In the genomic region with DNA sequence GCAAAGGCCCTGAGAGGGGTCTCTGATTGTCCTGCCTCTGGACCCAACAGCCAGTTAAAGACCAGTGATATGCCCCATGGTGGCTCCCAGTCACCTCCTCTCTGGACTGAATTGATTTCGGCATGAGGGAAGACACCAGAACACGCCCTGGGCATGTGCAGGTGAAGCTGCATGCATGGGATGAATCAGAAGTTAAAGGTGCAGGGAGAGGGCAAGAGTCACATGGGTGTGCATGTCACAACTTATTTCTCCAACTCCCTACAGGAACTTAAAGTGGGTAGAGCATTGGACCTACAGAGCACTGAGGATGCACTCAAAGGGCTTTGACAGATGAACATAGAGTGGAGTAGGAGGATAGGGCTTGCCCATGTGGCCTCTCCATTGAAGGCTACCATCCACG, we compare ENCODE assay signal across 24 cellular contexts. TPM values are rescaled to one million over a fixed set of nuclear protein-coding genes. Genes with fewer than 3 reads are reported as not detected.
DNase-seq lines count a peak whose midpoint lies in the region; ATAC-seq, FAIRE-seq and TF ChIP-seq lines count a peak whose summit lies in the region.
"Had no signal": no experiment of that assay in that cellular context is flagged by ENCODE, and none has a peak within 500 bp of the region (broad histone marks: within the 10 kb centered on the region; RNA-seq: fewer than 3 reads in every experiment).

No MANE protein-coding gene starts in this region.

- FAIRE-seq in keratinocyte (lab: Jason Lieb, UNC) = peak; percentile 95
- FAIRE-seq: A549, D721Med, G401.6, GM12892 had no signal

- peak overlapping the region; percentile 24 for H3K4me2 ChIP-seq in keratinocyte (ENCODE audit: control insufficient read depth, extremely low read depth, insufficient read depth, low read depth, low read length)
- H3K4me2 ChIP-seq: A549 had no signal

- no peaks in the 10 kb centered on the region for H3K36me3 Mint-ChIP-seq in activated T-helper 2 cell treated with anti-CD3 and anti-CD28 coated beads, Interferon-gamma antibody, Interleukin-2, Interleukin-4, amounts not matched to agents 10 μg/mL and 5 μg/mL and 100 μg/mL, durations not matched to agents 14 hours and 24 hours and 36 hours (ENCODE audit: low read depth)
- H3K36me3 Mint-ChIP-seq in CD4-positive, alpha-beta memory T cell = no peaks in the 10 kb centered on the region
- H3K36me3 Mint-ChIP-seq: CD8-positive, alpha-beta T cell had no signal

- TF ChIP-seq CTCF in RWPE1 (conservative IDR thresholded peaks at IDR 0.05; ENCODE audit: low read depth) (no peak), keratinocyte (optimal IDR thresholded peaks at IDR 0.05 in 1 of 3, IDR thresholded peaks at IDR 0.05 in 1 of 3, conservative IDR thresholded peaks at IDR 0.05 in 1 of 3; ENCODE audit: extremely low read depth in 1 of 3, insufficient read depth in 2 of 3, low read length in 3 of 3) (no peak), gastroesophageal sphincter (IDR thresholded peaks at IDR 0.05) (no peak), right atrium auricular region (IDR thresholded peaks at IDR 0.05) (no peak)

- no peak for TF ChIP-seq EP300 in gastroesophageal sphincter (IDR thresholded peaks at IDR 0.05)

- H3K27ac ChIP-seq in RWPE1 (peak overlapping the region; percentile 84), esophagus (ENCODE audit: low read depth in 2 of 2, low read length in 1 of 2) (peak overlapping the region; percentile 91 to 92), keratinocyte (ENCODE audit: control insufficient read depth, insufficient read depth, low read length) (peak overlapping the region; percentile 27), gastroesophageal sphincter (no peak overlapping the region), right atrium auricular region (no peak overlapping the region)
- H3K27ac ChIP-seq in CD4-positive, alpha-beta memory T cell (ENCODE audit: low read depth, low read length) = no peak overlapping the region
- H3K27ac ChIP-seq: C4-2B, HL-60 had no signal

- TF ChIP-seq POLR2A in gastroesophageal sphincter (IDR thresholded peaks at IDR 0.05) = no peak

- CTCF ChIA-PET in RWPE1 (lab: Yijun Ruan, JAX) = interaction anchor here (0.8 to 1.0 kb wide), 2 partner anchors 10 to 22 kb away, joined by 3 to 4 read pairs; no protein-coding TSS in a partner anchor
- CTCF ChIA-PET in CD4-positive, alpha-beta memory T cell (lab: Charles Lee; ENCODE audit: partially characterized antibody) = no interaction called here

- peaks cover 0 to 9% of the 10 kb centered on the region in 2 donors for H3K4me1 ChIP-seq in esophagus (ENCODE audit: control insufficient read depth in 2 of 2, insufficient read depth in 2 of 2, low read length in 1 of 2)
- H3K4me1 ChIP-seq in keratinocyte (ENCODE audit: control insufficient read depth, extremely low read depth, insufficient read depth, low read length) = peaks cover 25% of the 10 kb centered on the region
- no peaks in the 10 kb centered on the region for H3K4me1 ChIP-seq in gastroesophageal sphincter
- H3K4me1 ChIP-seq in CD4-positive, alpha-beta memory T cell (ENCODE audit: insufficient read depth, low read length) = no peaks in the 10 kb centered on the region
- no peaks in the 10 kb centered on the region for H3K4me1 ChIP-seq in right atrium auricular region
- H3K4me1 ChIP-seq: BE2C had no signal

- POLR2A ChIA-PET in RWPE1 (lab: Yijun Ruan, JAX; ENCODE audit: low non-redundant PET) = no interaction called here
- POLR2A ChIA-PET in CD4-positive, alpha-beta memory T cell (lab: Charles Lee; ENCODE audit: partially characterized antibody) = no interaction called here

- H3K79me2 ChIP-seq in keratinocyte (ENCODE audit: control insufficient read depth, insufficient read depth, low read length) = no peaks in the 10 kb centered on the region

- no peak for ATAC-seq in gastroesophageal sphincter
- ATAC-seq: CD8-positive, alpha-beta T cell had no signal

- intact Hi-C loops in activated T-helper 2 cell treated with anti-CD3 and anti-CD28 coated beads, Interferon-gamma antibody, Interleukin-2, Interleukin-4, amounts not matched to agents 10 μg/mL and 5 μg/mL and 100 μg/mL, durations not matched to agents 14 hours and 24 hours and 36 hours (cut with micrococcal nuclease) = no loop called here
- intact Hi-C loops in CD4-positive, alpha-beta memory T cell (cut with micrococcal nuclease) = no loop called here

- H3K27ac Mint-ChIP-seq in activated T-helper 2 cell treated with anti-CD3 and anti-CD28 coated beads, Interferon-gamma antibody, Interleukin-2, Interleukin-4, amounts not matched to agents 10 μg/mL and 5 μg/mL and 100 μg/mL, durations not matched to agents 14 hours and 24 hours and 36 hours = no peak overlapping the region
- H3K27ac Mint-ChIP-seq in CD4-positive, alpha-beta memory T cell = no peak overlapping the region
- H3K27ac Mint-ChIP-seq: CD8-positive, alpha-beta T cell; HFFc6 had no signal

- dilution Hi-C loops in keratinocyte (cut with MboI; ENCODE audit: extremely low pct_ligation_motif_present, low sequenced_read_pairs) = no loop called here

- no peaks in the 10 kb centered on the region for H3K9me3 Mint-ChIP-seq in activated T-helper 2 cell treated with anti-CD3 and anti-CD28 coated beads, Interferon-gamma antibody, Interleukin-2, Interleukin-4, amounts not matched to agents 10 μg/mL and 5 μg/mL and 100 μg/mL, durations not matched to agents 14 hours and 24 hours and 36 hours
- H3K9me3 Mint-ChIP-seq in CD4-positive, alpha-beta memory T cell = no peaks in the 10 kb centered on the region
- H3K9me3 Mint-ChIP-seq: CD8-positive, alpha-beta T cell; HFFc6 had no signal

- no peak overlapping the region for H3K9ac ChIP-seq in keratinocyte (ENCODE audit: control insufficient read depth, extremely low read depth, insufficient read depth, low read length)

- H3K9me3 ChIP-seq in esophagus (ENCODE audit: control insufficient read depth in 2 of 2, insufficient read depth in 1 of 2, low read depth in 1 of 2, low read length in 1 of 2) (no peaks in the 10 kb centered on the region), keratinocyte (ENCODE audit: control insufficient read depth, low read depth, low read length) (no peaks in the 10 kb centered on the region), gastroesophageal sphincter (peaks cover 0 to 6% (median 0%) of the 10 kb centered on the region in 3 donors), right atrium auricular region (no peaks in the 10 kb centered on the region)
- H3K9me3 ChIP-seq in CD4-positive, alpha-beta memory T cell (ENCODE audit: control insufficient read depth in 1 of 2, low read length in 2 of 2) = no peaks in the 10 kb centered on the region
- H3K9me3 ChIP-seq: A549, BE2C had no signal

- no peaks in the 10 kb centered on the region for H3K36me3 ChIP-seq in esophagus (ENCODE audit: control insufficient read depth in 2 of 2, insufficient read depth in 2 of 2, low read length in 1 of 2)
- H3K36me3 ChIP-seq in keratinocyte (ENCODE audit: control insufficient read depth in 2 of 2, extremely low read depth in 1 of 2, insufficient read depth in 2 of 2, low read length in 2 of 2) = no peaks in the 10 kb centered on the region
- H3K36me3 ChIP-seq in gastroesophageal sphincter = no peaks in the 10 kb centered on the region
- H3K36me3 ChIP-seq in CD4-positive, alpha-beta memory T cell (ENCODE audit: insufficient read depth, low read length) = no peaks in the 10 kb centered on the region
- no peaks in the 10 kb centered on the region for H3K36me3 ChIP-seq in right atrium auricular region
- H3K36me3 ChIP-seq: BE2C had no signal

- DNase-seq in RWPE1 (ENCODE audit: low spot score) = peak; percentile 73
- peak; percentile 4 for DNase-seq in activated T-helper 2 cell treated with anti-CD3 and anti-CD28 coated beads, Interferon-gamma antibody, Interleukin-2, Interleukin-4, amounts not matched to agents 10 μg/mL and 5 μg/mL and 100 μg/mL, durations not matched to agents 14 hours and 24 hours and 36 hours (ENCODE audit: low spot score)
- no peak for DNase-seq in keratinocyte (ENCODE audit: low read depth, low spot score)
- DNase-seq in stimulated activated CD4-positive, alpha-beta T cell treated with anti-CD3 and anti-CD28 coated beads, Interleukin-15, amount 100 ng/mL, for 24 hours = no peak
- no peak for DNase-seq in CD4-positive, alpha-beta memory T cell
- DNase-seq in right atrium auricular region (ENCODE audit: low spot score) = no peak
- DNase-seq: BE2C, COR-L47, DMS153, DMS79 treated with DMSO at 0.1 percent for 48 hours, EL, HCEC 1CT, HFFc6 had no signal

- H2AFZ ChIP-seq in keratinocyte (ENCODE audit: control insufficient read depth, low read length) = peak overlapping the region; percentile 50

- no peaks in the 10 kb centered on the region for H3K27me3 ChIP-seq in esophagus (ENCODE audit: control insufficient read depth in 1 of 2, insufficient read depth in 2 of 2, low read length in 2 of 2)
- no peaks in the 10 kb centered on the region for H3K27me3 ChIP-seq in keratinocyte (ENCODE audit: control insufficient read depth, extremely low read depth, insufficient read depth, low read length)
- H3K27me3 ChIP-seq in gastroesophageal sphincter = peaks cover 42% of the 10 kb centered on the region
- H3K27me3 ChIP-seq in CD4-positive, alpha-beta memory T cell (ENCODE audit: insufficient read depth, low read length) = no peaks in the 10 kb centered on the region
- H3K27me3 ChIP-seq in right atrium auricular region = no peaks in the 10 kb centered on the region

- no peaks in the 10 kb centered on the region for H3K9me1 ChIP-seq in keratinocyte (ENCODE audit: control insufficient read depth, extremely low read depth, insufficient read depth, low read length)

- H3K4me3 ChIP-seq in esophagus (ENCODE audit: low read depth in 1 of 2, low read length in 2 of 2) = no peak overlapping the region
- H3K4me3 ChIP-seq in keratinocyte (ENCODE audit: control insufficient read depth in 2 of 3, extremely low read depth in 1 of 3, insufficient read depth in 2 of 3, low read depth in 1 of 3, low read length in 3 of 3) = no peak overlapping the region
- H3K4me3 ChIP-seq in gastroesophageal sphincter = no peak overlapping the region
- no peak overlapping the region for H3K4me3 ChIP-seq in CD4-positive, alpha-beta memory T cell (ENCODE audit: low read length in 2 of 2)
- no peak overlapping the region for H3K4me3 ChIP-seq in right atrium auricular region
- H3K4me3 ChIP-seq: A549 had no signal

- peaks cover 7% of the 10 kb centered on the region for H3K27me3 Mint-ChIP-seq in activated T-helper 2 cell treated with anti-CD3 and anti-CD28 coated beads, Interferon-gamma antibody, Interleukin-2, Interleukin-4, amounts not matched to agents 10 μg/mL and 5 μg/mL and 100 μg/mL, durations not matched to agents 14 hours and 24 hours and 36 hours (ENCODE audit: low read depth)
- H3K27me3 Mint-ChIP-seq in CD4-positive, alpha-beta memory T cell = peaks cover 16 to 35% of the 10 kb centered on the region in 2 donors

- no peaks in the 10 kb centered on the region for H3K4me1 Mint-ChIP-seq in activated T-helper 2 cell treated with anti-CD3 and anti-CD28 coated beads, Interferon-gamma antibody, Interleukin-2, Interleukin-4, amounts not matched to agents 10 μg/mL and 5 μg/mL and 100 μg/mL, durations not matched to agents 14 hours and 24 hours and 36 hours (ENCODE audit: low read depth)
- H3K4me1 Mint-ChIP-seq in CD4-positive, alpha-beta memory T cell = no peaks in the 10 kb centered on the region

- H3K4me3 Mint-ChIP-seq in activated T-helper 2 cell treated with anti-CD3 and anti-CD28 coated beads, Interferon-gamma antibody, Interleukin-2, Interleukin-4, amounts not matched to agents 10 μg/mL and 5 μg/mL and 100 μg/mL, durations not matched to agents 14 hours and 24 hours and 36 hours (ENCODE audit: low read depth) = no peak overlapping the region
- H3K4me3 Mint-ChIP-seq in CD4-positive, alpha-beta memory T cell = no peak overlapping the region
- H3K4me3 Mint-ChIP-seq: CD8-positive, alpha-beta T cell; HFFc6 had no signal

- H4K20me1 ChIP-seq in keratinocyte (ENCODE audit: control insufficient read depth, extremely low read depth, insufficient read depth, low read length) = no peaks in the 10 kb centered on the region

- 55 to 58% methylated on average over 3 of the region's 3 CpGs for WGBS in esophagus, 2 donors
- 55 to 75% methylated on average over 1 to 2 of the region's 3 CpGs for WGBS in gastroesophageal sphincter (ENCODE audit: low coverage in 1 of 2), 2 donors

RNA-seq across cellular contexts. Expression of gene RHCG, which starts 16.9 kb away (rescaled TPM):
- not detected in 2 replicates for total RNA-seq in activated T-helper 2 cell treated with anti-CD3 and anti-CD28 coated beads, Interferon-gamma antibody, Interleukin-2, Interleukin-4, amounts not matched to agents 10 μg/mL and 5 μg/mL and 100 μg/mL, durations not matched to agents 14 hours and 24 hours and 36 hours
- polyA plus RNA-seq in esophagus (1,000 to 10,000 TPM; 3,283 to 3,991 TPM), keratinocyte (6.9 to 41.3 TPM (median 8.9 TPM) in 3 replicates)
- polyA plus RNA-seq in keratinocyte (2011; ENCODE audit: low read depth) = 21.5 TPM
- polyA plus RNA-seq in keratinocyte (2011; cell fraction: cytosol; rRNA removed) = 5.2 and 8.2 TPM in 2 replicates
- 19.5 and 31.0 TPM in 2 replicates for polyA plus RNA-seq in keratinocyte (2011; cell fraction: nucleus; rRNA removed)
- polyA plus RNA-seq in keratinocyte (2012; ENCODE audit: low replicate concordance) = 7.5 and 72.5 TPM in 2 replicates
- 17.8 to 79.6 TPM (median 20.1 TPM) in 3 replicates for polyA minus RNA-seq in keratinocyte
- polyA minus RNA-seq in keratinocyte (2011; cell fraction: cytosol; rRNA and poly(A)+ RNA removed) = 12.1 TPM
- polyA minus RNA-seq in keratinocyte (2011; cell fraction: nucleus; rRNA and poly(A)+ RNA removed) = 17.7 and 35.1 TPM in 2 replicates
- total RNA-seq in gastroesophageal sphincter (100 to 1,000 TPM in 1 of 4 donors, 10 to 100 TPM in 1, 1 to 10 TPM in 2; 1.5 to 140 (median 8.4) TPM), right atrium auricular region (under 1 TPM; 0.37 to 0.43 TPM)
- not detected for total RNA-seq in CD4-positive, alpha-beta memory T cell
- not detected for polyA plus RNA-seq in CD4-positive, alpha-beta memory T cell
- total RNA-seq: CD8-positive, alpha-beta T cell; H4; HFFc6 had no signal
- polyA plus RNA-seq: AG04450 had no signal

Comparison
In these comparisons a context has a peak if more than half of its experiments do, and no peak if none do; other contexts are left out.
1. DNase-seq: peak in RWPE1 (single experiment) and activated T-helper 2 cell treated with anti-CD3 and anti-CD28 coated beads, Interferon-gamma antibody, Interleukin-2, Interleukin-4, amounts not matched to agents 10 μg/mL and 5 μg/mL and 100 μg/mL, durations not matched to agents 14 hours and 24 hours and 36 hours (single experiment); none in keratinocyte (single experiment), stimulated activated CD4-positive, alpha-beta T cell treated with anti-CD3 and anti-CD28 coated beads, Interleukin-15, amount 100 ng/mL, for 24 hours (single experiment), CD4-positive, alpha-beta memory T cell (0 of 5) and right atrium auricular region (single experiment).
2. H3K27ac ChIP-seq: peak in RWPE1 (single experiment), esophagus (2 of 2) and keratinocyte (single experiment); none in gastroesophageal sphincter (0 of 4), CD4-positive, alpha-beta memory T cell (single experiment) and right atrium auricular region (0 of 2).